ENCODE assay signal across 1 cellular context in the genomic region with DNA sequence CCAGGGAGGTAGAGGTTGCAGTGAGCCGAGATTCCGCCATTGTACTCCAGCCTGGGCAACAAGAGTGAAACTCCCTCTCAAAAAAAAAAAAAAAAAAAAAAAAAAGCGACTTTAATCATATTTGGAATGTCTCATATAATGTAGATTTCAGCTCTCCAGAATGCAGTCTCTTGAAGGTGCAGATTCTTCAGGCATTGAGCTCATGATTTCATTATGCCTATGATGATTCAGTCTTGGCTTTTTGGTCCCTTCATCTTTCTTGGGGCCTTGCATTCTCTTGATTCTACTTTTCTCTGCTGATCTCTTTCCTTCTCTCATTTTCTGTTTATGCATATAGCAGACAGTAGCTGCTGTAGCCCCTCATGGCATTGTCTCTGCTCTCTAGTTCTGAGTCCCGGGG.
TF ChIP-seq lines count a peak whose summit lies in the region.

No MANE protein-coding gene starts in this region.

TF ChIP-seq in SK-N-SH, 30 proteins besides CTCF, POLR2A, EP300 and RAD21 (continued from another document):
- TF ChIP-seq TCF12 (IDR thresholded peaks at IDR 0.05) (no peak), EZH2phosphoT487 (IDR thresholded peaks at IDR 0.05; ENCODE audit: borderline replicate concordance, low read depth) (no peak), SIN3A (IDR thresholded peaks at IDR 0.05; ENCODE audit: borderline replicate concordance, low read depth, low read length) (no peak)
- TF ChIP-seq, protein P1, sequence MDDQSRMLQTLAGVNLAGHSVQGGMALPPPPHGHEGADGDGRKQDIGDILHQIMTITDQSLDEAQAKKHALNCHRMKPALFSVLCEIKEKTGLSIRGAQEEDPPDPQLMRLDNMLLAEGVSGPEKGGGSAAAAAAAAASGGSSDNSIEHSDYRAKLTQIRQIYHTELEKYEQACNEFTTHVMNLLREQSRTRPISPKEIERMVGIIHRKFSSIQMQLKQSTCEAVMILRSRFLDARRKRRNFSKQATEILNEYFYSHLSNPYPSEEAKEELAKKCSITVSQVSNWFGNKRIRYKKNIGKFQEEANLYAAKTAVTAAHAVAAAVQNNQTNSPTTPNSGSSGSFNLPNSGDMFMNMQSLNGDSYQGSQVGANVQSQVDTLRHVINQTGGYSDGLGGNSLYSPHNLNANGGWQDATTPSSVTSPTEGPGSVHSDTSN (IDR thresholded peaks at IDR 0.05): no peak
TF ChIP-seq in SK-N-SH: peak in this region for 0.
